In genomic region chr1:209717818-209718217, GRCh38 we compare ENCODE assay signal across 22 cellular contexts. TPM values are rescaled to one million over a fixed set of nuclear protein-coding genes. Genes with fewer than 3 reads are reported as not detected.
DNase-seq lines count a peak whose midpoint lies in the region; ATAC-seq and TF ChIP-seq lines count a peak whose summit lies in the region.
"Had no signal": no experiment of that assay in that cellular context is flagged by ENCODE, and none has a peak within 500 bp of the region (broad histone marks: within the 10 kb centered on the region; RNA-seq: fewer than 3 reads in every experiment).

No MANE protein-coding gene starts in this region.

- H3K4me3 ChIP-seq in right cardiac atrium (ENCODE audit: low read length): no peak overlapping the region

- H3K27ac ChIP-seq in right cardiac atrium (ENCODE audit: low read length): no peak overlapping the region

- no peaks in the 10 kb centered on the region for H3K36me3 Mint-ChIP-seq in activated CD8-positive, alpha-beta T cell treated with anti-CD3 and anti-CD28 coated beads for 36 hours (ENCODE audit: low read depth)
- no peaks in the 10 kb centered on the region for H3K36me3 Mint-ChIP-seq in activated CD8-positive, alpha-beta T cell treated with anti-CD3 and anti-CD28 coated beads, Interleukin-2, amount 10 ng/mL, durations not matched to agents 7 days and 5 days (ENCODE audit: low read depth)
- peaks cover 13% of the 10 kb centered on the region for H3K36me3 Mint-ChIP-seq in activated T-helper 17 cell treated with anti-CD3 and anti-CD28 coated beads, Interleukin-2, amount 50 U/mL, for 72 hours (ENCODE audit: low read depth)
- no peaks in the 10 kb centered on the region for H3K36me3 Mint-ChIP-seq in stimulated activated effector memory CD8-positive, alpha-beta T cell treated with anti-CD3 and anti-CD28 coated beads, Interleukin-12 subunit alpha, Interleukin-12 subunit beta, amount 100 ng/mL, for 72 hours
- H3K36me3 Mint-ChIP-seq: CD4-positive, CD25-positive, alpha-beta regulatory T cell had no signal

- H3K4me3 Mint-ChIP-seq in activated CD8-positive, alpha-beta T cell treated with anti-CD3 and anti-CD28 coated beads for 36 hours: no peak overlapping the region
- H3K4me3 Mint-ChIP-seq in activated CD8-positive, alpha-beta T cell treated with anti-CD3 and anti-CD28 coated beads, Interleukin-2, amount 10 ng/mL, durations not matched to agents 7 days and 5 days: no peak overlapping the region
- peak overlapping the region; percentile 10 for H3K4me3 Mint-ChIP-seq in activated T-helper 17 cell treated with anti-CD3 and anti-CD28 coated beads, Interleukin-2, amount 50 U/mL, for 72 hours
- no peak overlapping the region for H3K4me3 Mint-ChIP-seq in stimulated activated effector memory CD8-positive, alpha-beta T cell treated with anti-CD3 and anti-CD28 coated beads, Interleukin-12 subunit alpha, Interleukin-12 subunit beta, amount 100 ng/mL, for 72 hours
- H3K4me3 Mint-ChIP-seq: CD4-positive, CD25-positive, alpha-beta regulatory T cell; HFFc6 had no signal

- peaks cover 36% of the 10 kb centered on the region for H3K4me1 Mint-ChIP-seq in activated CD8-positive, alpha-beta T cell treated with anti-CD3 and anti-CD28 coated beads for 36 hours (ENCODE audit: low read depth)
- H3K4me1 Mint-ChIP-seq in activated CD8-positive, alpha-beta T cell treated with anti-CD3 and anti-CD28 coated beads, Interleukin-2, amount 10 ng/mL, durations not matched to agents 7 days and 5 days (ENCODE audit: low read depth): peaks cover 2% of the 10 kb centered on the region
- H3K4me1 Mint-ChIP-seq in activated T-helper 17 cell treated with anti-CD3 and anti-CD28 coated beads, Interleukin-2, amount 50 U/mL, for 72 hours: peaks cover 30% of the 10 kb centered on the region
- H3K4me1 Mint-ChIP-seq in stimulated activated effector memory CD8-positive, alpha-beta T cell treated with anti-CD3 and anti-CD28 coated beads, Interleukin-12 subunit alpha, Interleukin-12 subunit beta, amount 100 ng/mL, for 72 hours: peaks cover 6% of the 10 kb centered on the region

- no peaks in the 10 kb centered on the region for H3K4me1 ChIP-seq in right cardiac atrium (ENCODE audit: control insufficient read depth, insufficient read depth, low read length)
- H3K4me1 ChIP-seq: BE2C, Caco-2 had no signal

- DNase-seq in activated CD8-positive, alpha-beta T cell treated with anti-CD3 and anti-CD28 coated beads for 36 hours: no peak
- DNase-seq in activated CD8-positive, alpha-beta T cell treated with anti-CD3 and anti-CD28 coated beads, Interleukin-2, amount 10 ng/mL, durations not matched to agents 7 days and 5 days: no peak
- DNase-seq in Right ventricle myocardium inferior (ENCODE audit: missing footprints) (no peak), right cardiac atrium (no peak), germinal center (ENCODE audit: low spot score) (no peak)
- no peak for DNase-seq in stimulated activated effector memory CD8-positive, alpha-beta T cell treated with anti-CD3 and anti-CD28 coated beads, Interleukin-12 subunit alpha, Interleukin-12 subunit beta, amount 100 ng/mL, for 72 hours (ENCODE audit: low spot score in 2 of 2)
- DNase-seq: BE2C; Caco-2; CD4-positive, CD25-positive, alpha-beta regulatory T cell; GDM1; H7; HFFc6; KG1; NCI-H1105 treated with DMSO at 0.1 percent for 48 hours; NCI-H1694 treated with DMSO at 0.1 percent for 48 hours; NCI-H510A; NCI-H748 treated with DMSO at 0.1 percent for 48 hours; NK-92 treated with Interleukin-12 subunit alpha and Interleukin-12 subunit beta, amount 100 ng/mL, for 24 hours had no signal

- no peaks in the 10 kb centered on the region for H3K27me3 ChIP-seq in right cardiac atrium (ENCODE audit: control insufficient read depth, insufficient read depth)
- H3K27me3 ChIP-seq: BE2C had no signal

- intact Hi-C loops in activated CD8-positive, alpha-beta T cell treated with anti-CD3 and anti-CD28 coated beads for 36 hours (cut with micrococcal nuclease): no loop called here
- intact Hi-C loops in Right ventricle myocardium inferior (cut with DNase I): no loop called here
- intact Hi-C loops in right cardiac atrium (cut with DNase I): no loop called here

- TF ChIP-seq CTCF in activated CD8-positive, alpha-beta T cell treated with anti-CD3 and anti-CD28 coated beads for 36 hours (IDR thresholded peaks at IDR 0.05): no peak

- H3K9me3 Mint-ChIP-seq in activated CD8-positive, alpha-beta T cell treated with anti-CD3 and anti-CD28 coated beads for 36 hours: peaks cover 4% of the 10 kb centered on the region
- H3K9me3 Mint-ChIP-seq in activated CD8-positive, alpha-beta T cell treated with anti-CD3 and anti-CD28 coated beads, Interleukin-2, amount 10 ng/mL, durations not matched to agents 7 days and 5 days (ENCODE audit: insufficient read depth): no peaks in the 10 kb centered on the region
- H3K9me3 Mint-ChIP-seq in activated T-helper 17 cell treated with anti-CD3 and anti-CD28 coated beads, Interleukin-2, amount 50 U/mL, for 72 hours: no peaks in the 10 kb centered on the region
- H3K9me3 Mint-ChIP-seq in stimulated activated effector memory CD8-positive, alpha-beta T cell treated with anti-CD3 and anti-CD28 coated beads, Interleukin-12 subunit alpha, Interleukin-12 subunit beta, amount 100 ng/mL, for 72 hours: no peaks in the 10 kb centered on the region
- H3K9me3 Mint-ChIP-seq: HFFc6 had no signal

- peak overlapping the region; percentile 30 for H3K27ac Mint-ChIP-seq in activated CD8-positive, alpha-beta T cell treated with anti-CD3 and anti-CD28 coated beads for 36 hours
- no peak overlapping the region for H3K27ac Mint-ChIP-seq in activated CD8-positive, alpha-beta T cell treated with anti-CD3 and anti-CD28 coated beads, Interleukin-2, amount 10 ng/mL, durations not matched to agents 7 days and 5 days
- H3K27ac Mint-ChIP-seq in activated T-helper 17 cell treated with anti-CD3 and anti-CD28 coated beads, Interleukin-2, amount 50 U/mL, for 72 hours: peak overlapping the region; percentile 68
- no peak overlapping the region for H3K27ac Mint-ChIP-seq in stimulated activated effector memory CD8-positive, alpha-beta T cell treated with anti-CD3 and anti-CD28 coated beads, Interleukin-12 subunit alpha, Interleukin-12 subunit beta, amount 100 ng/mL, for 72 hours
- H3K27ac Mint-ChIP-seq: CD4-positive, CD25-positive, alpha-beta regulatory T cell; HFFc6 had no signal

- H3K27me3 Mint-ChIP-seq in activated CD8-positive, alpha-beta T cell treated with anti-CD3 and anti-CD28 coated beads for 36 hours: no peaks in the 10 kb centered on the region
- H3K27me3 Mint-ChIP-seq in activated CD8-positive, alpha-beta T cell treated with anti-CD3 and anti-CD28 coated beads, Interleukin-2, amount 10 ng/mL, durations not matched to agents 7 days and 5 days (ENCODE audit: low read depth): no peaks in the 10 kb centered on the region
- no peaks in the 10 kb centered on the region for H3K27me3 Mint-ChIP-seq in activated T-helper 17 cell treated with anti-CD3 and anti-CD28 coated beads, Interleukin-2, amount 50 U/mL, for 72 hours
- H3K27me3 Mint-ChIP-seq: CD4-positive, CD25-positive, alpha-beta regulatory T cell had no signal

- no peak for ATAC-seq in activated CD8-positive, alpha-beta T cell treated with anti-CD3 and anti-CD28 coated beads for 36 hours
- no peak for ATAC-seq in activated CD8-positive, alpha-beta T cell treated with anti-CD3 and anti-CD28 coated beads, Interleukin-2, amount 10 ng/mL, durations not matched to agents 7 days and 5 days
- ATAC-seq in Right ventricle myocardium inferior (peak; percentile 49), right cardiac atrium (no peak), HG03571 (IDR thresholded peaks at IDR 0.05; ENCODE audit: unreplicated experiment) (no peak)
- peak; percentile 87 for ATAC-seq in activated T-helper 17 cell treated with anti-CD3 and anti-CD28 coated beads, Interleukin-2, amount 50 U/mL, for 72 hours (replicated peaks)
- ATAC-seq in stimulated activated effector memory CD8-positive, alpha-beta T cell treated with anti-CD3 and anti-CD28 coated beads, Interleukin-12 subunit alpha, Interleukin-12 subunit beta, amount 100 ng/mL, for 72 hours: peak; percentile 68

- WGBS in right cardiac atrium: 73% methylated on average over 2 of the region's 2 CpGs

- POLR2A ChIA-PET in activated CD8-positive, alpha-beta T cell treated with anti-CD3 and anti-CD28 coated beads for 36 hours (lab: Charles Lee): no interaction called here
- POLR2A ChIA-PET in activated CD8-positive, alpha-beta T cell treated with anti-CD3 and anti-CD28 coated beads, Interleukin-2, amount 10 ng/mL, durations not matched to agents 7 days and 5 days (lab: Charles Lee): no interaction called here

- CTCF ChIA-PET in activated CD8-positive, alpha-beta T cell treated with anti-CD3 and anti-CD28 coated beads for 36 hours (lab: Charles Lee): no interaction called here
- CTCF ChIA-PET in activated CD8-positive, alpha-beta T cell treated with anti-CD3 and anti-CD28 coated beads, Interleukin-2, amount 10 ng/mL, durations not matched to agents 7 days and 5 days (lab: Charles Lee): no interaction called here

- H3K9me3 ChIP-seq in right cardiac atrium (ENCODE audit: control insufficient read depth, low read length): no peaks in the 10 kb centered on the region
- H3K9me3 ChIP-seq: BE2C, Caco-2 had no signal

RNA-seq across cellular contexts. Expression of gene HSD11B1, which starts 13.2 kb away (rescaled TPM):
- total RNA-seq in activated CD8-positive, alpha-beta T cell treated with anti-CD3 and anti-CD28 coated beads for 36 hours: under 1 TPM; 0.47 to 0.59 TPM
- not detected for total RNA-seq in activated CD8-positive, alpha-beta T cell treated with anti-CD3 and anti-CD28 coated beads, Interleukin-2, amount 10 ng/mL, durations not matched to agents 7 days and 5 days
- total RNA-seq in Right ventricle myocardium inferior: 4.3 TPM
- 1 to 10 TPM; 1.0 to 4.3 (median 2.7) TPM for total RNA-seq in right cardiac atrium
- polyA plus RNA-seq in right cardiac atrium: 1.5 TPM
- total RNA-seq in activated T-helper 17 cell treated with anti-CD3 and anti-CD28 coated beads, Interleukin-2, amount 50 U/mL, for 72 hours: 1 to 10 TPM; 2.4 to 9.7 TPM
- total RNA-seq: Caco-2, Daoy, H7, HFFc6, OCI-LY7 had no signal

RNA-seq across cellular contexts. Expression of gene TRAF3IP3, which starts 38.0 kb away (rescaled TPM):
- total RNA-seq in activated CD8-positive, alpha-beta T cell treated with anti-CD3 and anti-CD28 coated beads for 36 hours: 100 to 1,000 TPM; 194 TPM
- 100 to 1,000 TPM; 319 to 322 TPM for total RNA-seq in activated CD8-positive, alpha-beta T cell treated with anti-CD3 and anti-CD28 coated beads, Interleukin-2, amount 10 ng/mL, durations not matched to agents 7 days and 5 days
- total RNA-seq in Right ventricle myocardium inferior (1.7 TPM), right cardiac atrium (1 to 10 TPM in 3 of 4 donors, under 1 TPM in 1; 0.91 to 2.7 (median 1.4) TPM)
- 0.63 TPM for polyA plus RNA-seq in right cardiac atrium
- total RNA-seq in activated T-helper 17 cell treated with anti-CD3 and anti-CD28 coated beads, Interleukin-2, amount 50 U/mL, for 72 hours: 100 to 1,000 TPM; 175 to 184 TPM
- total RNA-seq: Caco-2, Daoy, H7 had no signal

RNA-seq across cellular contexts. Expression of gene G0S2, which starts 42.6 kb away (rescaled TPM):
- total RNA-seq in activated CD8-positive, alpha-beta T cell treated with anti-CD3 and anti-CD28 coated beads for 36 hours: 1 to 10 TPM; 4.9 to 5.7 TPM
- total RNA-seq in activated CD8-positive, alpha-beta T cell treated with anti-CD3 and anti-CD28 coated beads, Interleukin-2, amount 10 ng/mL, durations not matched to agents 7 days and 5 days: not detected
- total RNA-seq in Right ventricle myocardium inferior (460 TPM), right cardiac atrium (100 to 1,000 TPM in 3 of 4 donors, 10 to 100 TPM in 1; 77.4 to 414 (median 243) TPM)
- polyA plus RNA-seq in right cardiac atrium: 398 TPM
- 10 to 100 TPM; 16.1 to 17.1 TPM for total RNA-seq in activated T-helper 17 cell treated with anti-CD3 and anti-CD28 coated beads, Interleukin-2, amount 50 U/mL, for 72 hours
- total RNA-seq: CD4-positive, CD25-positive, alpha-beta regulatory T cell; OCI-LY7 had no signal

Comparison
In these comparisons a context has a peak if more than half of its experiments do, and no peak if none do; other contexts are left out.
1. ATAC-seq: peak in Right ventricle myocardium inferior (single experiment), activated T-helper 17 cell treated with anti-CD3 and anti-CD28 coated beads, Interleukin-2, amount 50 U/mL, for 72 hours (single experiment) and stimulated activated effector memory CD8-positive, alpha-beta T cell treated with anti-CD3 and anti-CD28 coated beads, Interleukin-12 subunit alpha, Interleukin-12 subunit beta, amount 100 ng/mL, for 72 hours (single experiment); none in activated CD8-positive, alpha-beta T cell treated with anti-CD3 and anti-CD28 coated beads for 36 hours (single experiment), activated CD8-positive, alpha-beta T cell treated with anti-CD3 and anti-CD28 coated beads, Interleukin-2, amount 10 ng/mL, durations not matched to agents 7 days and 5 days (single experiment), right cardiac atrium (0 of 2) and HG03571 (single experiment).
2. H3K27ac Mint-ChIP-seq: peak in activated CD8-positive, alpha-beta T cell treated with anti-CD3 and anti-CD28 coated beads for 36 hours (single experiment) and activated T-helper 17 cell treated with anti-CD3 and anti-CD28 coated beads, Interleukin-2, amount 50 U/mL, for 72 hours (single experiment); none in activated CD8-positive, alpha-beta T cell treated with anti-CD3 and anti-CD28 coated beads, Interleukin-2, amount 10 ng/mL, durations not matched to agents 7 days and 5 days (single experiment) and stimulated activated effector memory CD8-positive, alpha-beta T cell treated with anti-CD3 and anti-CD28 coated beads, Interleukin-12 subunit alpha, Interleukin-12 subunit beta, amount 100 ng/mL, for 72 hours (single experiment).
3. RNA of gene G0S2, which starts 42.6 kb away (total RNA-seq): 460 TPM in Right ventricle myocardium inferior (single experiment), 77.4 to 414 TPM in right cardiac atrium, 16.1 to 17.1 TPM in activated T-helper 17 cell treated with anti-CD3 and anti-CD28 coated beads, Interleukin-2, amount 50 U/mL, for 72 hours and 4.9 to 5.7 TPM in activated CD8-positive, alpha-beta T cell treated with anti-CD3 and anti-CD28 coated beads for 36 hours; not detected in activated CD8-positive, alpha-beta T cell treated with anti-CD3 and anti-CD28 coated beads, Interleukin-2, amount 10 ng/mL, durations not matched to agents 7 days and 5 days; every median in the first group is over 4 times any median in the second.
4. RNA of gene TRAF3IP3, which starts 38.0 kb away (total RNA-seq): 319 to 322 TPM in activated CD8-positive, alpha-beta T cell treated with anti-CD3 and anti-CD28 coated beads, Interleukin-2, amount 10 ng/mL, durations not matched to agents 7 days and 5 days, 194 TPM in activated CD8-positive, alpha-beta T cell treated with anti-CD3 and anti-CD28 coated beads for 36 hours and 175 to 184 TPM in activated T-helper 17 cell treated with anti-CD3 and anti-CD28 coated beads, Interleukin-2, amount 50 U/mL, for 72 hours; 1.7 TPM in Right ventricle myocardium inferior (single experiment) and 0.91 to 2.7 TPM in right cardiac atrium; every median in the first group is over 10 times any median in the second.